ENCODE assay signal across 25 cellular contexts in the genomic region with DNA sequence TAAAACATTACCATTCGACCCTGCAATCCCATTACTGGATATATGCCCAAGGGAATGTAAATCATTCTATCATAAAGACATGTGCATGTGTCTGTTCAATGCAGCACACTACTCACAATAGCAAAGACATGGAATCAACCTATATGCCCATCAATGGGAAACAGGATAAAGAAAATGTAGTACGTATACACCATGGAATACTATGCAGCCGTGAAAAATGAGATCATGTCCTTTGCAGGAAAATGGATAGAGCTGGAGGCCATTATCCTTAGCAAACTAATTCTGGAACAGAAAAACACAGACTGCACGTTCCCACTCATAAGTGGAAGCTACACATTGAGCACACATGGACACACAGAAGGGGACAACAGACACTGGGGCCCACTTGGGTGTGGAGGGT. TPM values are rescaled to one million over a fixed set of nuclear protein-coding genes. Genes with fewer than 3 reads are reported as not detected.
DNase-seq lines count a peak whose midpoint lies in the region; ATAC-seq, FAIRE-seq and TF ChIP-seq lines count a peak whose summit lies in the region.
"Had no signal": no experiment of that assay in that cellular context is flagged by ENCODE, and none has a peak within 500 bp of the region (broad histone marks: within the 10 kb centered on the region; RNA-seq: fewer than 3 reads in every experiment).

No MANE protein-coding gene starts in this region.

- no peak overlapping the region for H3K4me3 ChIP-seq in HEK293 (ENCODE audit: low read depth, low read length)
- H3K4me3 ChIP-seq in H1 (ENCODE audit: extremely low read depth in 1 of 4, insufficient read depth in 2 of 4, low read depth in 3 of 4, low read length in 4 of 4), result no peak overlapping the region
- H3K4me3 ChIP-seq: BLaER1 had no signal

- H3K4me1 ChIP-seq in HEK293 (ENCODE audit: control insufficient read depth, insufficient read depth, low read length) (no peaks in the 10 kb centered on the region), H1 (replicated peaks in 1 of 4; ENCODE audit: control insufficient read depth in 3 of 4, insufficient read depth in 4 of 4, low read length in 3 of 4) (no peaks in the 10 kb centered on the region)
- H3K4me1 ChIP-seq: BE2C had no signal

- no peaks in the 10 kb centered on the region for H3K36me3 Mint-ChIP-seq in activated naive CD8-positive, alpha-beta T cell treated with anti-CD3 and anti-CD28 coated beads, Interleukin-2, amount 50 U/mL, for 24 hours (ENCODE audit: low read depth)
- H3K36me3 Mint-ChIP-seq: CD14-positive monocyte; CD4-positive, alpha-beta memory T cell; CD4-positive, CD25-positive, alpha-beta regulatory T cell; CD8-positive, alpha-beta memory T cell had no signal

- no peak overlapping the region for H2BK5ac ChIP-seq in H1 (ENCODE audit: low read depth, low read length)

- H3K27ac ChIP-seq in HEK293 (ENCODE audit: extremely low read depth, low read depth, low read length) (no peak overlapping the region), H1 (ENCODE audit: low read depth, low read length) (no peak overlapping the region)
- H3K27ac ChIP-seq: BLaER1 had no signal

- H3K9me3 Mint-ChIP-seq in activated naive CD8-positive, alpha-beta T cell treated with anti-CD3 and anti-CD28 coated beads, Interleukin-2, amount 50 U/mL, for 24 hours, result peaks cover 6% of the 10 kb centered on the region

- no peak for TF ChIP-seq CTCF in HEK293 (tag by site-specific recombination; IDR thresholded peaks at IDR 0.05)
- TF ChIP-seq CTCF in H1 (IDR thresholded peaks at IDR 0.05; ENCODE audit: control extremely low read depth in 1 of 3, insufficient read depth in 1 of 3, low read depth in 1 of 3, low read length in 3 of 3), result no peak

- TF ChIP-seq POLR2A in GM12891 (IDR thresholded peaks at IDR 0.05; ENCODE audit: low read depth, low read length), result no peak
- no peak for TF ChIP-seq POLR2A in H1 (IDR thresholded peaks at IDR 0.05; ENCODE audit: control extremely low read depth in 1 of 2, low read depth in 2 of 2, low read length in 2 of 2)

- H3K27ac Mint-ChIP-seq in activated naive CD8-positive, alpha-beta T cell treated with anti-CD3 and anti-CD28 coated beads, Interleukin-2, amount 50 U/mL, for 24 hours, result no peak overlapping the region
- H3K27ac Mint-ChIP-seq: CD14-positive monocyte; CD4-positive, alpha-beta memory T cell; CD4-positive, CD25-positive, alpha-beta regulatory T cell; CD8-positive, alpha-beta memory T cell had no signal

- no peak overlapping the region for H3K56ac ChIP-seq in H1 (replicated peaks; ENCODE audit: insufficient read length, low read depth, low read length)

- no peak overlapping the region for H2BK20ac ChIP-seq in H1 (ENCODE audit: low read length)

- H3K14ac ChIP-seq in H1 (ENCODE audit: insufficient read length), result no peak overlapping the region

- no peaks in the 10 kb centered on the region for H3K27me3 ChIP-seq in H1 (replicated peaks in 1 of 4; ENCODE audit: control insufficient read depth in 3 of 4, extremely low read depth in 1 of 4, insufficient read depth in 3 of 4, low read length in 3 of 4)
- H3K27me3 ChIP-seq: BE2C, BLaER1 had no signal

- H4K5ac ChIP-seq in H1 (ENCODE audit: insufficient read length, low read depth, low read length), result no peak overlapping the region

- H3K4me1 Mint-ChIP-seq in activated naive CD8-positive, alpha-beta T cell treated with anti-CD3 and anti-CD28 coated beads, Interleukin-2, amount 50 U/mL, for 24 hours, result no peaks in the 10 kb centered on the region
- H3K4me1 Mint-ChIP-seq: CD14-positive monocyte; CD4-positive, alpha-beta memory T cell; CD4-positive, CD25-positive, alpha-beta regulatory T cell; CD8-positive, alpha-beta memory T cell had no signal

- H3K4me3 Mint-ChIP-seq in activated naive CD8-positive, alpha-beta T cell treated with anti-CD3 and anti-CD28 coated beads, Interleukin-2, amount 50 U/mL, for 24 hours, result no peak overlapping the region
- H3K4me3 Mint-ChIP-seq: CD14-positive monocyte; CD4-positive, alpha-beta memory T cell; CD4-positive, CD25-positive, alpha-beta regulatory T cell; CD8-positive, alpha-beta memory T cell had no signal

- POLR2A ChIA-PET in HEK293 (lab: Yijun Ruan, JAX), result no interaction called here
- POLR2A ChIA-PET in H1 (lab: Charles Lee; ENCODE audit: partially characterized antibody), result no interaction called here

- CTCF ChIA-PET in HEK293 (lab: Yijun Ruan, JAX), result no interaction called here
- CTCF ChIA-PET in H1 (lab: Charles Lee; ENCODE audit: partially characterized antibody), result no interaction called here

- no peak overlapping the region for H3K23ac ChIP-seq in H1 (ENCODE audit: insufficient read length)

- H2BK120ac ChIP-seq in H1 (replicated peaks; ENCODE audit: low read depth, low read length), result no peak overlapping the region

- no peak overlapping the region for H2BK12ac ChIP-seq in H1 (ENCODE audit: low read depth, low read length)

- H3K36me3 ChIP-seq in HEK293 (ENCODE audit: control insufficient read depth in 2 of 2, insufficient read depth in 1 of 2, low read length in 2 of 2), result no peaks in the 10 kb centered on the region
- H3K36me3 ChIP-seq in H1 (ENCODE audit: control insufficient read depth in 2 of 4, insufficient read depth in 4 of 4, low read length in 3 of 4), result no peaks in the 10 kb centered on the region
- H3K36me3 ChIP-seq: BE2C, BLaER1 had no signal

- H4K91ac ChIP-seq in H1 (replicated peaks; ENCODE audit: insufficient read length, low read length), result no peak overlapping the region

- no peak overlapping the region for H3K4me2 ChIP-seq in H1 (ENCODE audit: insufficient read depth in 1 of 2, low read depth in 2 of 2, low read length in 2 of 2)
- H3K4me2 ChIP-seq: BLaER1 had no signal

- no peak for ATAC-seq in GM19397 (IDR thresholded peaks at IDR 0.05; ENCODE audit: unreplicated experiment)
- ATAC-seq in activated naive CD8-positive, alpha-beta T cell treated with anti-CD3 and anti-CD28 coated beads, Interleukin-2, amount 50 U/mL, for 24 hours, result no peak
- no peak for ATAC-seq in activated CD4-positive, CD25-positive, alpha-beta regulatory T cell treated with anti-CD3 and anti-CD28 coated beads, Interleukin-2, amount 50 U/mL, for 24 hours

- no peak overlapping the region for H2AK5ac ChIP-seq in H1 (ENCODE audit: low read depth, low read length)

- H3K79me1 ChIP-seq in H1 (ENCODE audit: low read depth, low read length), result no peaks in the 10 kb centered on the region

- TF ChIP-seq RAD21 in H1 (IDR thresholded peaks at IDR 0.05 in 1 of 2, conservative IDR thresholded peaks at IDR 0.05 in 1 of 2; ENCODE audit: low read depth in 2 of 2, low read length in 2 of 2), result no peak

- no peak overlapping the region for H2BK15ac ChIP-seq in H1 (ENCODE audit: low read length)

- H4K20me1 ChIP-seq in H1 (replicated peaks in 1 of 2; ENCODE audit: control insufficient read depth in 1 of 2, insufficient read depth in 2 of 2, low read length in 2 of 2), result no peaks in the 10 kb centered on the region
- H4K20me1 ChIP-seq: BLaER1 had no signal

- H3K27me3 Mint-ChIP-seq in activated naive CD8-positive, alpha-beta T cell treated with anti-CD3 and anti-CD28 coated beads, Interleukin-2, amount 50 U/mL, for 24 hours, result no peaks in the 10 kb centered on the region
- H3K27me3 Mint-ChIP-seq: CD4-positive, alpha-beta memory T cell; CD4-positive, CD25-positive, alpha-beta regulatory T cell had no signal

- WGBS in H1 (ENCODE audit: extremely low coverage in 1 of 2, insufficient coverage in 1 of 2, insufficient read length in 1 of 2, insufficient replicate concordance in 2 of 2, low coverage in 1 of 2, low lambda C conversion rate in 2 of 2, missing lambda C conversion rate in 1 of 2), 2 experiments, result 92% methylated on average over 4 of the region's 4 CpGs; no CpG with 5 or more reads in 1 of the 2 experiments

- no peak overlapping the region for H3K18ac ChIP-seq in H1 (ENCODE audit: extremely low read depth, low read length)

- TF ChIP-seq EP300 in H1 (IDR thresholded peaks at IDR 0.05; ENCODE audit: borderline replicate concordance in 1 of 2, low read depth in 2 of 2, low read length in 2 of 2), result no peak

- H3K4ac ChIP-seq in H1 (replicated peaks; ENCODE audit: insufficient read length, low read depth, low read length), result no peak overlapping the region

- no peaks in the 10 kb centered on the region for H3K9me3 ChIP-seq in HEK293 (ENCODE audit: control insufficient read depth, insufficient read depth, low read depth, low read length)
- no peaks in the 10 kb centered on the region for H3K9me3 ChIP-seq in H1 (ENCODE audit: insufficient read depth in 2 of 2, low read depth in 1 of 2, low read length in 1 of 2)
- H3K9me3 ChIP-seq: BE2C had no signal

- no peak overlapping the region for H4K8ac ChIP-seq in H1 (ENCODE audit: extremely low read depth, insufficient read depth, low read length)

- DNase-seq in GM12891 (ENCODE audit: insufficient read length, low spot score) (no peak), H1 (ENCODE audit: low read depth in 1 of 2, low spot score in 2 of 2) (no peak), SIG-M5 (lab: John Stamatoyannopoulos, UW) (no peak)
- DNase-seq in activated naive CD8-positive, alpha-beta T cell treated with anti-CD3 and anti-CD28 coated beads, Interleukin-2, amount 50 U/mL, for 24 hours, result no peak
- DNase-seq: 8988T; ACHN; BE2C; C1 segment of cervical spinal cord; CD4-positive, alpha-beta memory T cell; CD4-positive, CD25-positive, alpha-beta regulatory T cell; CD8-positive, alpha-beta memory T cell; COR-L47; DMS79 treated with DMSO at 0.1 percent for 48 hours; GF-D8 had no signal

- no peaks in the 10 kb centered on the region; the same call in 1 of the 2 replicates for H3K23me2 ChIP-seq in H1 (ENCODE audit: low read depth, low read length)

- no peaks in the 10 kb centered on the region for H3K79me2 ChIP-seq in H1 (ENCODE audit: control insufficient read depth in 1 of 2, insufficient read depth in 2 of 2, low read length in 2 of 2)

- no peak overlapping the region for H2AFZ ChIP-seq in H1 (ENCODE audit: low read length)

- no peak overlapping the region for H3K9ac ChIP-seq in H1 (replicated peaks in 1 of 4; ENCODE audit: extremely low read depth in 1 of 4, low read depth in 3 of 4, low read length in 3 of 4)
- H3K9ac ChIP-seq: BLaER1 had no signal

- FAIRE-seq in GM12891 (lab: Jason Lieb, UNC) (peak; percentile 20), H1 (lab: Jason Lieb, UNC) (no peak)
- FAIRE-seq: A204.1, G401.6, GM12892, GM18507 had no signal

TF ChIP-seq in HEK293, 187 proteins besides CTCF, POLR2A, EP300 and RAD21 (continues in another document):
- TF ChIP-seq ZBTB17 (tag by site-specific recombination; IDR thresholded peaks at IDR 0.05), result no peak

TF ChIP-seq in H1, 55 proteins besides CTCF, POLR2A, EP300 and RAD21 (continues in another document):
- TF ChIP-seq KDM1A (IDR thresholded peaks at IDR 0.05; ENCODE audit: borderline replicate concordance, low read length), result peak; percentile 44; the same call in 1 of the 2 replicates

RNA-seq across cellular contexts. Expression of gene PYDC2, which starts 20.4 kb away (rescaled TPM):
- polyA plus RNA-seq in GM12891 (2012; ENCODE audit: low read depth, missing spikeins), result not detected
- total RNA-seq in H1 (2021; fragmentation: NEBNext Ultra II Directional; extraction: Animal tissue kit (Norgen Biotek cat#: 25700)), result not detected in 2 replicates
- polyA plus RNA-seq in H1 (2011; rRNA removed), result not detected in 2 replicates
- not detected for polyA plus RNA-seq in H1 (2011; cell fraction: cytosol; rRNA removed)
- polyA plus RNA-seq in H1 (2011; cell fraction: nucleus; rRNA removed), result not detected
- not detected in 4 replicates for polyA plus RNA-seq in H1 (2012, experiment 1 of 2)
- polyA plus RNA-seq in H1 (2012, experiment 2 of 2), result not detected
- not detected for polyA plus RNA-seq in H1 (2013, experiment 1 of 2)
- not detected for polyA plus RNA-seq in H1 (2013, experiment 2 of 2)
- not detected in 2 replicates for polyA minus RNA-seq in H1 (2011; rRNA and poly(A)+ RNA removed)
- not detected for polyA minus RNA-seq in H1 (2011; cell fraction: cytosol; rRNA and poly(A)+ RNA removed)
- polyA minus RNA-seq in H1 (2011; cell fraction: nucleus; rRNA and poly(A)+ RNA removed), result not detected
- total RNA-seq: A673; CD4-positive, alpha-beta memory T cell; CD4-positive, CD25-positive, alpha-beta regulatory T cell; CD8-positive, alpha-beta memory T cell had no signal
- polyA plus RNA-seq: AG04450; CD14-positive monocyte; CD4-positive, alpha-beta memory T cell; CD4-positive, CD25-positive, alpha-beta regulatory T cell; CD8-positive, alpha-beta memory T cell had no signal
